11 cellular contexts compared by ENCODE assay signal in genomic region chr2:74850816-74851566, GRCh38. TPM values are rescaled to one million over a fixed set of nuclear protein-coding genes. Genes with fewer than 3 reads are reported as not detected.
A peak's percentile ranks its signal among the peaks of the same experiment; 100 is the strongest.
DNase-seq lines count a peak whose midpoint lies in the region; ATAC-seq and TF ChIP-seq lines count a peak whose summit lies in the region.
"Had no signal": no experiment of that assay in that cellular context is flagged by ENCODE, and none has a peak within 500 bp of the region (broad histone marks: within the 10 kb centered on the region; RNA-seq: fewer than 3 reads in every experiment).

No MANE protein-coding gene starts in this region.

- peak overlapping the region; percentile 68 to 86 (median 84) for H3K27ac ChIP-seq in upper lobe of left lung
- no peak overlapping the region for H3K27ac ChIP-seq in caudate nucleus (ENCODE audit: low read depth, low read length)

- H3K9me3 Mint-ChIP-seq in activated naive CD8-positive, alpha-beta T cell (ENCODE audit: low read depth) = no peaks in the 10 kb centered on the region
- H3K9me3 Mint-ChIP-seq in activated naive CD8-positive, alpha-beta T cell treated with anti-CD3 and anti-CD28 coated beads for 36 hours = no peaks in the 10 kb centered on the region
- no peaks in the 10 kb centered on the region for H3K9me3 Mint-ChIP-seq in WTC11
- H3K9me3 Mint-ChIP-seq: brain; stimulated activated naive CD8-positive, alpha-beta T cell treated with anti-CD3 and anti-CD28 coated beads, Interleukin-15, Interleukin-2, amounts not matched to agents 100 ng/mL and 50 ng/mL, for 24 hours had no signal

- no peaks in the 10 kb centered on the region for H3K9me3 ChIP-seq in upper lobe of left lung

- POLR2A ChIA-PET in WTC11 (lab: Charles Lee) = interaction anchor here (2.0 to 2.6 kb wide), 2 partner anchors 14 to 16 kb away, joined by 9 to 13 read pairs; partner anchors contain the start of gene HK2

- H3K27me3 Mint-ChIP-seq in activated naive CD8-positive, alpha-beta T cell = no peaks in the 10 kb centered on the region
- H3K27me3 Mint-ChIP-seq in activated naive CD8-positive, alpha-beta T cell treated with anti-CD3 and anti-CD28 coated beads for 36 hours = no peaks in the 10 kb centered on the region
- H3K27me3 Mint-ChIP-seq in WTC11 (ENCODE audit: low read depth) = no peaks in the 10 kb centered on the region
- H3K27me3 Mint-ChIP-seq: stimulated activated naive CD8-positive, alpha-beta T cell treated with anti-CD3 and anti-CD28 coated beads, Interleukin-15, Interleukin-2, amounts not matched to agents 100 ng/mL and 50 ng/mL, for 24 hours had no signal

- 73 to 81% methylated on average over 10 of the region's 10 CpGs for WGBS in upper lobe of left lung, 2 donors

- peaks cover 23 to 70% (median 60%) of the 10 kb centered on the region in 4 donors for H3K4me1 ChIP-seq in upper lobe of left lung

- CTCF ChIA-PET in WTC11 (lab: Charles Lee) = interaction anchor here (0.6 to 2.8 kb wide), 3 partner anchors 12 to 136 kb away, joined by 3 to 39 read pairs (median 13); no protein-coding TSS in a partner anchor

- H3K4me3 ChIP-seq in upper lobe of left lung = no peak overlapping the region

- H3K27ac Mint-ChIP-seq in activated naive CD8-positive, alpha-beta T cell = peak overlapping the region; percentile 28
- H3K27ac Mint-ChIP-seq in activated naive CD8-positive, alpha-beta T cell treated with anti-CD3 and anti-CD28 coated beads for 36 hours = no peak overlapping the region
- peak overlapping the region; percentile 73 for H3K27ac Mint-ChIP-seq in WTC11

- no peak for TF ChIP-seq EP300 in upper lobe of left lung (IDR thresholded peaks at IDR 0.05)

- no peak for ATAC-seq in WTC11
- no peak for ATAC-seq in upper lobe of left lung (ENCODE audit: low FRiP score in 2 of 2)

- H3K36me3 Mint-ChIP-seq in activated naive CD8-positive, alpha-beta T cell = peaks cover 6% of the 10 kb centered on the region
- peaks cover 48% of the 10 kb centered on the region for H3K36me3 Mint-ChIP-seq in activated naive CD8-positive, alpha-beta T cell treated with anti-CD3 and anti-CD28 coated beads for 36 hours
- peaks cover 22% of the 10 kb centered on the region for H3K36me3 Mint-ChIP-seq in WTC11

- no peak for TF ChIP-seq CTCF in WTC11 (IDR thresholded peaks at IDR 0.05)
- TF ChIP-seq CTCF in upper lobe of left lung (IDR thresholded peaks at IDR 0.05) = no peak

- DNase-seq in activated naive CD8-positive, alpha-beta T cell treated with anti-CD3 and anti-CD28 coated beads for 36 hours = no peak
- DNase-seq in WTC11 (ENCODE audit: low spot score) (no peak), left kidney (ENCODE audit: low read depth, low spot score) (peak; percentile 40), upper lobe of left lung (no peak), caudate nucleus (lab: John Stamatoyannopoulos, UW) (no peak)
- no peak for DNase-seq in NK-92 treated with Interleukin-12 subunit alpha and Interleukin-12 subunit beta, amount 100 ng/mL, for 24 hours (lab: John Stamatoyannopoulos, UW)
- DNase-seq in stimulated activated CD4-positive, alpha-beta T cell treated with anti-CD3 and anti-CD28 coated beads, Interleukin-12 subunit alpha, Interleukin-12 subunit beta, amount 100 ng/mL, for 4 hours = no peak
- DNase-seq: activated CD4-positive, alpha-beta T cell treated with anti-CD3 and anti-CD28 coated beads for 48 hours had no signal

- no peak for TF ChIP-seq POLR2A in upper lobe of left lung (IDR thresholded peaks at IDR 0.05)

- peaks cover 69% of the 10 kb centered on the region for H3K4me1 Mint-ChIP-seq in activated naive CD8-positive, alpha-beta T cell (ENCODE audit: low read depth)
- peaks cover 51% of the 10 kb centered on the region for H3K4me1 Mint-ChIP-seq in activated naive CD8-positive, alpha-beta T cell treated with anti-CD3 and anti-CD28 coated beads for 36 hours
- peaks cover 73% of the 10 kb centered on the region for H3K4me1 Mint-ChIP-seq in WTC11

- no peaks in the 10 kb centered on the region for H3K27me3 ChIP-seq in upper lobe of left lung

- no peak overlapping the region for H3K4me3 Mint-ChIP-seq in activated naive CD8-positive, alpha-beta T cell
- H3K4me3 Mint-ChIP-seq in activated naive CD8-positive, alpha-beta T cell treated with anti-CD3 and anti-CD28 coated beads for 36 hours = no peak overlapping the region
- no peak overlapping the region for H3K4me3 Mint-ChIP-seq in WTC11

- no peaks in the 10 kb centered on the region for H3K36me3 ChIP-seq in upper lobe of left lung

TF ChIP-seq in WTC11, 78 proteins besides CTCF, POLR2A, EP300 and RAD21:
- TF ChIP-seq ZNF121 (CRISPR knock-in tag; IDR thresholded peaks at IDR 0.05) (no peak), ESRRA (CRISPR knock-in tag; IDR thresholded peaks at IDR 0.05; ENCODE audit: borderline replicate concordance) (no peak), FOXJ3 (CRISPR knock-in tag; IDR thresholded peaks at IDR 0.05; ENCODE audit: borderline replicate concordance) (no peak), ZNF263 (CRISPR knock-in tag; IDR thresholded peaks at IDR 0.05; ENCODE audit: low read depth) (no peak), ZNF317 (CRISPR knock-in tag; IDR thresholded peaks at IDR 0.05; ENCODE audit: borderline replicate concordance, low read depth) (no peak), ZNF138 (CRISPR knock-in tag; conservative IDR thresholded peaks at IDR 0.05) (no peak), ATF6 (CRISPR knock-in tag; IDR thresholded peaks at IDR 0.05) (no peak), NFE2L1 (CRISPR knock-in tag; IDR thresholded peaks at IDR 0.05) (no peak), PREB (CRISPR knock-in tag; IDR thresholded peaks at IDR 0.05; ENCODE audit: borderline replicate concordance) (no peak)
- TF ChIP-seq, protein P1, sequence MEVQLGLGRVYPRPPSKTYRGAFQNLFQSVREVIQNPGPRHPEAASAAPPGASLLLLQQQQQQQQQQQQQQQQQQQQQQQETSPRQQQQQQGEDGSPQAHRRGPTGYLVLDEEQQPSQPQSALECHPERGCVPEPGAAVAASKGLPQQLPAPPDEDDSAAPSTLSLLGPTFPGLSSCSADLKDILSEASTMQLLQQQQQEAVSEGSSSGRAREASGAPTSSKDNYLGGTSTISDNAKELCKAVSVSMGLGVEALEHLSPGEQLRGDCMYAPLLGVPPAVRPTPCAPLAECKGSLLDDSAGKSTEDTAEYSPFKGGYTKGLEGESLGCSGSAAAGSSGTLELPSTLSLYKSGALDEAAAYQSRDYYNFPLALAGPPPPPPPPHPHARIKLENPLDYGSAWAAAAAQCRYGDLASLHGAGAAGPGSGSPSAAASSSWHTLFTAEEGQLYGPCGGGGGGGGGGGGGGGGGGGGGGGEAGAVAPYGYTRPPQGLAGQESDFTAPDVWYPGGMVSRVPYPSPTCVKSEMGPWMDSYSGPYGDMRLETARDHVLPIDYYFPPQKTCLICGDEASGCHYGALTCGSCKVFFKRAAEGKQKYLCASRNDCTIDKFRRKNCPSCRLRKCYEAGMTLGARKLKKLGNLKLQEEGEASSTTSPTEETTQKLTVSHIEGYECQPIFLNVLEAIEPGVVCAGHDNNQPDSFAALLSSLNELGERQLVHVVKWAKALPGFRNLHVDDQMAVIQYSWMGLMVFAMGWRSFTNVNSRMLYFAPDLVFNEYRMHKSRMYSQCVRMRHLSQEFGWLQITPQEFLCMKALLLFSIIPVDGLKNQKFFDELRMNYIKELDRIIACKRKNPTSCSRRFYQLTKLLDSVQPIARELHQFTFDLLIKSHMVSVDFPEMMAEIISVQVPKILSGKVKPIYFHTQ (CRISPR knock-in tag; IDR thresholded peaks at IDR 0.05) = no peak
- TF ChIP-seq, protein P2, sequence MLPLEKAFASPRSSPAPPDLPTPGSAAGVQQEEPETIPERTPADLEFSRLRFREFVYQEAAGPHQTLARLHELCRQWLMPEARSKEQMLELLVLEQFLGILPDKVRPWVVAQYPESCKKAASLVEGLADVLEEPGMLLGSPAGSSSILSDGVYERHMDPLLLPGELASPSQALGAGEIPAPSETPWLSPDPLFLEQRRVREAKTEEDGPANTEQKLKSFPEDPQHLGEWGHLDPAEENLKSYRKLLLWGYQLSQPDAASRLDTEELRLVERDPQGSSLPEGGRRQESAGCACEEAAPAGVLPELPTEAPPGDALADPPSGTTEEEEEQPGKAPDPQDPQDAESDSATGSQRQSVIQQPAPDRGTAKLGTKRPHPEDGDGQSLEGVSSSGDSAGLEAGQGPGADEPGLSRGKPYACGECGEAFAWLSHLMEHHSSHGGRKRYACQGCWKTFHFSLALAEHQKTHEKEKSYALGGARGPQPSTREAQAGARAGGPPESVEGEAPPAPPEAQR (CRISPR knock-in tag; IDR thresholded peaks at IDR 0.05) = no peak

RNA-seq across cellular contexts. Expression of gene HK2, which starts 17.1 kb away (rescaled TPM):
- 100 to 1,000 TPM; 101 to 102 TPM for total RNA-seq in activated naive CD8-positive, alpha-beta T cell treated with anti-CD3 and anti-CD28 coated beads for 36 hours
- 61.6 to 74.5 TPM (median 73.9 TPM) in 3 replicates for total RNA-seq in WTC11 (2021)
- 10 to 100 TPM; 29.0 to 98.8 (median 39.7) TPM for total RNA-seq in upper lobe of left lung
